Comparison of ENCODE assay signal across 8 cellular contexts in genomic region chr2:233350708-233351107, GRCh38. TPM values are rescaled to one million over a fixed set of nuclear protein-coding genes. Genes with fewer than 3 reads are reported as not detected.
A peak's percentile ranks its signal among the peaks of the same experiment; 100 is the strongest.
DNase-seq lines count a peak whose midpoint lies in the region; ATAC-seq, FAIRE-seq and TF ChIP-seq lines count a peak whose summit lies in the region.

No MANE protein-coding gene starts in this region.

- H3K79me2 ChIP-seq in OCI-LY7 (ENCODE audit: insufficient read depth, low read depth, low read length), result peaks cover 9% of the 10 kb centered on the region

- TF ChIP-seq POLR2A in A549 (IDR thresholded peaks at IDR 0.05; ENCODE audit: low read length) (no peak), Peyer's patch (IDR thresholded peaks at IDR 0.05) (peak in 1 of 2 donors; percentile 24)

- peaks cover under 1% of the 10 kb centered on the region for H3K36me3 Mint-ChIP-seq in stimulated activated memory B cell treated with anti-CD40 and anti-IgM and Interleukin-4, amounts not matched to agents 10 μg/mL and 1 μg/mL and 100 μg/mL, for 72 hours

- no TSS peak for BruUV-seq in OCI-LY7 (replicated peaks; lab: Mats Ljungman, UMichigan)

- ATAC-seq in A549 (peak; percentile 88 to 94), GM19397 (IDR thresholded peaks at IDR 0.05; ENCODE audit: unreplicated experiment) (no peak)
- no peak for ATAC-seq in stimulated activated memory B cell treated with anti-CD40 and anti-IgM and Interleukin-4, amounts not matched to agents 10 μg/mL and 1 μg/mL and 100 μg/mL, for 72 hours

- POLR2A ChIA-PET in A549 (lab: Yijun Ruan, JAX), result interaction anchor here (0.6 kb wide), 1 partner anchor 52 kb away, joined by 4 read pairs; no protein-coding TSS in a partner anchor
- POLR2A ChIA-PET in OCI-LY7 (lab: Charles Lee), result interaction anchor here (0.6 kb wide), 2 partner anchors 11 to 583 kb away, joined by 3 read pairs; no protein-coding TSS in a partner anchor

- H3K27me3 Mint-ChIP-seq in stimulated activated memory B cell treated with anti-CD40 and anti-IgM and Interleukin-4, amounts not matched to agents 10 μg/mL and 1 μg/mL and 100 μg/mL, for 72 hours, result no peaks in the 10 kb centered on the region

- CTCF ChIA-PET in A549 (lab: Yijun Ruan, JAX) (interaction anchor here (0.7 to 1.6 kb wide), 9 partner anchors 8 to 92 kb away, joined by 3 to 7 read pairs (median 4); no protein-coding TSS in a partner anchor), OCI-LY7 (lab: Charles Lee; ENCODE audit: unreplicated experiment) (no interaction called here)

- H3K36me3 ChIP-seq in Peyer's patch (no peaks in the 10 kb centered on the region), OCI-LY7 (ENCODE audit: insufficient read depth, low read length) (peaks cover 4% of the 10 kb centered on the region; the same call in 1 of the 2 replicates)

- no peaks in the 10 kb centered on the region for H3K27me3 ChIP-seq in Peyer's patch

- peak in 1 of 2 experiments; percentile 27; a peak in 1 of 5 replicates for TF ChIP-seq EP300 in A549 (IDR thresholded peaks at IDR 0.05)

- no peaks in the 10 kb centered on the region for H3K9me3 Mint-ChIP-seq in stimulated activated memory B cell treated with anti-CD40 and anti-IgM and Interleukin-4, amounts not matched to agents 10 μg/mL and 1 μg/mL and 100 μg/mL, for 72 hours

- H3K4me1 Mint-ChIP-seq in stimulated activated memory B cell treated with anti-CD40 and anti-IgM and Interleukin-4, amounts not matched to agents 10 μg/mL and 1 μg/mL and 100 μg/mL, for 72 hours, result peaks cover 83% of the 10 kb centered on the region

- no peak for TF ChIP-seq CTCF in A549 (IDR thresholded peaks at IDR 0.05)
- peak in 3 of 6 experiments; percentile 51 to 59 (median 53) for TF ChIP-seq CTCF in Peyer's patch (IDR thresholded peaks at IDR 0.05)
- no peak for TF ChIP-seq CTCF in OCI-LY7 (conservative IDR thresholded peaks at IDR 0.05; ENCODE audit: low read length)

- WGBS in A549 (ENCODE audit: missing lambda C conversion rate), result 1% methylated on average over 8 of the region's 8 CpGs

- peak overlapping the region; percentile 75 for H3K4me2 ChIP-seq in A549
- H3K4me2 ChIP-seq in OCI-LY7 (ENCODE audit: low read length), result no peak overlapping the region

- FAIRE-seq in A549 (lab: Jason Lieb, UNC), result no peak

- no peak overlapping the region for H3K4me3 Mint-ChIP-seq in stimulated activated memory B cell treated with anti-CD40 and anti-IgM and Interleukin-4, amounts not matched to agents 10 μg/mL and 1 μg/mL and 100 μg/mL, for 72 hours

- H3K4me1 ChIP-seq in A549 (peaks cover 44% of the 10 kb centered on the region), Peyer's patch (peaks cover 10 to 46% (median 24%) of the 10 kb centered on the region in 4 donors), OCI-LY7 (ENCODE audit: insufficient read depth, low read length, poor library complexity, severe bottlenecking) (peaks cover 38% of the 10 kb centered on the region)

- peaks cover 4% of the 10 kb centered on the region; the same call in 1 of the 2 replicates for H4K20me1 ChIP-seq in OCI-LY7 (ENCODE audit: insufficient read depth, low read length)

- H3K9me3 ChIP-seq in A549, result no peaks in the 10 kb centered on the region
- no peaks in the 10 kb centered on the region for H3K9me3 ChIP-seq in Peyer's patch
- H3K9me3 ChIP-seq in OCI-LY7 (ENCODE audit: low read length), result no peaks in the 10 kb centered on the region

- no peak overlapping the region for H3K4me3 ChIP-seq in A549
- no peak overlapping the region for H3K4me3 ChIP-seq in Peyer's patch
- H3K4me3 ChIP-seq in OCI-LY7 (ENCODE audit: low read depth, low read length, poor library complexity, severe bottlenecking), result no peak overlapping the region

- TF ChIP-seq RAD21 in A549 (conservative IDR thresholded peaks at IDR 0.05 in 1 of 2, IDR thresholded peaks at IDR 0.05 in 1 of 2), result peak; percentile 10 to 48; a peak in 2 of 5 replicates

- DNase-seq in A549 (ENCODE audit: low read depth in 1 of 2, low spot score in 1 of 2), result peak; percentile 93 to 98
- DNase-seq in GM04503 (ENCODE audit: low read depth), result peak; percentile 62
- peak in 1 of 3 donors; percentile 68 for DNase-seq in Peyer's patch
- peak; percentile 35 to 42 for DNase-seq in T47D (ENCODE audit: low read depth in 1 of 2, low spot score in 1 of 2)
- DNase-seq in non-pigmented ciliary epithelial cell (ENCODE audit: low read depth), result peak; percentile 76
- no peak for DNase-seq in OCI-LY7 (ENCODE audit: low spot score)

- in situ Hi-C loops in T47D (cut with HindIII; ENCODE audit: low pct_unique_long_range_greater_than_20kb, low sequenced_read_pairs), result no loop called here

- H3K27ac ChIP-seq in A549, result peak overlapping the region; percentile 91 to 97
- H3K27ac ChIP-seq in Peyer's patch, result peak overlapping the region in 3 of 4 donors; percentile 51 to 74 (median 59)
- no peak overlapping the region for H3K27ac ChIP-seq in OCI-LY7 (ENCODE audit: low read depth, low read length, poor library complexity, severe bottlenecking)

- no peak overlapping the region for H2AFZ ChIP-seq in OCI-LY7 (ENCODE audit: low read length)

- no peak overlapping the region for H3K27ac Mint-ChIP-seq in stimulated activated memory B cell treated with anti-CD40 and anti-IgM and Interleukin-4, amounts not matched to agents 10 μg/mL and 1 μg/mL and 100 μg/mL, for 72 hours

- intact Hi-C loops in OCI-LY7 (cut with micrococcal nuclease; ENCODE audit: unreplicated experiment), result loop anchor here (10.0 kb wide), 1 partner anchor 266 kb away; no protein-coding TSS in a partner anchor

- H3K9me2 ChIP-seq in OCI-LY7 (ENCODE audit: insufficient read depth, low read length), result no peaks in the 10 kb centered on the region

TF ChIP-seq in A549, 52 proteins besides CTCF, POLR2A, EP300 and RAD21 (continues in another document):
- TF ChIP-seq RARB (CRISPR knock-in tag; IDR thresholded peaks at IDR 0.05) (no peak), CBX2 (IDR thresholded peaks at IDR 0.05; ENCODE audit: borderline replicate concordance, low read depth) (no peak), JUN (IDR thresholded peaks at IDR 0.05) (peak; percentile 38 to 71; a peak in 1 of 5 replicates), REST (IDR thresholded peaks at IDR 0.05) (no peak), JUNB (IDR thresholded peaks at IDR 0.05) (peak; percentile 91), HOXB5 (CRISPR knock-in tag; IDR thresholded peaks at IDR 0.05) (peak; percentile 86), BCL3 (IDR thresholded peaks at IDR 0.05) (0 out of 3 replicates have a peak, but pooled peaks have one; percentile 22), GATA3 (IDR thresholded peaks at IDR 0.05; ENCODE audit: borderline replicate concordance) (peak; percentile 76; the same call in 1 of the 2 replicates), KDM1A (IDR thresholded peaks at IDR 0.05; ENCODE audit: low read depth) (no peak), SMC3 (IDR thresholded peaks at IDR 0.05) (0 out of 3 replicates have a peak, but pooled peaks have one; percentile 27), BHLHE40 (IDR thresholded peaks at IDR 0.05; ENCODE audit: low read depth, low read length) (no peak)

RNA-seq across cellular contexts. Expression of gene DGKD, which starts 3.6 kb away (rescaled TPM):
- 68.8 and 79.0 TPM in 2 replicates for polyA plus RNA-seq in A549 (2011; rRNA removed)
- 74.5 and 83.0 TPM in 2 replicates for polyA plus RNA-seq in A549 (2012; cell fraction: cytosol; rRNA removed)
- 371 and 389 TPM in 2 replicates for polyA plus RNA-seq in A549 (2012; cell fraction: nucleus; rRNA removed)
- 98.1 to 99.6 TPM (median 99.1 TPM) in 3 replicates for polyA plus RNA-seq in A549 (2017; fragmentation: RNase III; extraction: RNeasy Plus Mini Kit Qiagen cat#74134 plus additional on column Dnase treatment)
- polyA minus RNA-seq in A549 (2011; rRNA and poly(A)+ RNA removed), result 118 and 170 TPM in 2 replicates
- 100 to 1,000 TPM in 2 of 4 donors, 10 to 100 TPM in 2; 67.7 to 195 (median 125) TPM for total RNA-seq in Peyer's patch
- total RNA-seq in OCI-LY7 (2014; rRNA removed; shearing (Covaris generic)), result 51.3 and 62.9 TPM in 2 replicates
- 271 and 305 TPM in 2 replicates for total RNA-seq in OCI-LY7 (2022)

RNA-seq across cellular contexts. Expression of gene SAG, which starts 43.1 kb away (rescaled TPM):
- polyA plus RNA-seq in A549 (2011; rRNA removed) (not detected in 2 replicates), A549 (2017; fragmentation: RNase III; extraction: RNeasy Plus Mini Kit Qiagen cat#74134 plus additional on column Dnase treatment) (not detected in 3 replicates)
- not detected in 2 replicates for polyA plus RNA-seq in A549 (2012; cell fraction: cytosol; rRNA removed)
- polyA plus RNA-seq in A549 (2012; cell fraction: nucleus; rRNA removed), result not detected in 2 replicates
- 0.95 TPM in 1 of 2 replicates, not detected in the other for polyA minus RNA-seq in A549 (2011; rRNA and poly(A)+ RNA removed)
- total RNA-seq in Peyer's patch (not detected), OCI-LY7 (2022) (not detected in 2 replicates)
- 0.32 TPM in 1 of 2 replicates, not detected in the other for total RNA-seq in OCI-LY7 (2014; rRNA removed; shearing (Covaris generic))

Comparison
In these comparisons a context has a peak if more than half of its experiments do, and no peak if none do; other contexts are left out.
1. ATAC-seq: peak in A549 (2 of 2); none in stimulated activated memory B cell treated with anti-CD40 and anti-IgM and Interleukin-4, amounts not matched to agents 10 μg/mL and 1 μg/mL and 100 μg/mL, for 72 hours (single experiment) and GM19397 (single experiment).